ENCODE assay signal across 19 cellular contexts in genomic region chr7:69761290-69761922, GRCh38.
"Had no signal": no experiment of that assay in that cellular context is flagged by ENCODE, and none has a peak within 500 bp of the region (broad histone marks: within the 10 kb centered on the region; RNA-seq: fewer than 3 reads in every experiment).

No MANE protein-coding gene starts in this region.

- ATAC-seq: effector memory CD8-positive, alpha-beta T cell; foreskin keratinocyte; left colon; left ventricle myocardium superior; stimulated activated naive B cell treated with anti-CD40 and anti-IgM and Interleukin-4, amounts not matched to agents 10 μg/mL and 1 μg/mL and 100 μg/mL, for 72 hours; stimulated activated naive CD8-positive, alpha-beta T cell treated with anti-CD3 and anti-CD28 coated beads, Interleukin-15, amount 100 ng/mL, for 72 hours had no signal

- H3K36me3 ChIP-seq: right atrium auricular region, sigmoid colon, thoracic aorta had no signal

- H3K9me3 ChIP-seq: right atrium auricular region, sigmoid colon, thoracic aorta had no signal

- H3K4me3 ChIP-seq: lung, right atrium auricular region, sigmoid colon, skin epidermis, thoracic aorta had no signal

- DNase-seq: effector memory CD8-positive, alpha-beta T cell; erythroblast; foreskin keratinocyte; left colon; left ventricle myocardium superior; mesenchymal stem cell; naive B cell; sigmoid colon; stimulated activated CD4-positive, alpha-beta T cell treated with anti-CD3 and anti-CD28 coated beads, Interleukin-2, amount 100 ng/mL, for 24 hours; stimulated activated CD4-positive, alpha-beta T cell treated with anti-CD3 and anti-CD28 coated beads, Interleukin-4, amount 100 ng/mL, for 4 hours; stimulated activated naive B cell treated with anti-CD40 and anti-IgM and Interleukin-4, amounts not matched to agents 10 μg/mL and 1 μg/mL and 100 μg/mL, for 72 hours; stimulated activated naive CD8-positive, alpha-beta T cell treated with anti-CD3 and anti-CD28 coated beads, Interleukin-15, amount 100 ng/mL, for 72 hours; trophoblast cell had no signal

- H3K9ac ChIP-seq: parathyroid adenoma had no signal

- H3K27ac ChIP-seq: foreskin keratinocyte, parathyroid adenoma, right atrium auricular region, sigmoid colon, skin epidermis, thoracic aorta had no signal

- FAIRE-seq: endothelial cell of umbilical vein had no signal

- H2AFZ ChIP-seq: parathyroid adenoma had no signal

- H3K27me3 ChIP-seq: foreskin keratinocyte, right atrium auricular region, sigmoid colon had no signal

- H3K79me2 ChIP-seq: parathyroid adenoma had no signal
